1 cellular context compared by ENCODE assay signal in the genomic region with DNA sequence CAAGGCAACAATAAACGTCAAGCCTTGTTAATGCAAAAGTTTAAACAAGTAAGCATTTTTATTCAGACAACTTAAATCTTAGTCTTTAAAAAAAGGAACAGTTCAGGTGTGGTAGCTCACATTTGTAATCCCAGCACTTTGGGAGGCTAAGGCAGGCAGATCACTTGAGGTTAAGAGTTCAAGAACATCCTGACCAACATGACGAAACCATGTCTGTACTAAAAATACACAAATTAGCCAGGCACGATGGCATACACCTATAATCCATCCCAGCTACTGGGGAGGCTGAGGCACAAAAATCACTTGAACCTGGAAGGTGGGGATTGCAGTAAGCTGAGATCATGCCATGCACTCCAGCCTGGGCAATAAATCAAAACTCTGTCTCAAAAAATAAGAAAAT.
TF ChIP-seq lines count a peak whose summit lies in the region.

No MANE protein-coding gene starts in this region.

TF ChIP-seq in GM12878, 131 proteins besides CTCF, POLR2A, EP300 and RAD21 (continued from another document):
- TF ChIP-seq, protein P1, sequence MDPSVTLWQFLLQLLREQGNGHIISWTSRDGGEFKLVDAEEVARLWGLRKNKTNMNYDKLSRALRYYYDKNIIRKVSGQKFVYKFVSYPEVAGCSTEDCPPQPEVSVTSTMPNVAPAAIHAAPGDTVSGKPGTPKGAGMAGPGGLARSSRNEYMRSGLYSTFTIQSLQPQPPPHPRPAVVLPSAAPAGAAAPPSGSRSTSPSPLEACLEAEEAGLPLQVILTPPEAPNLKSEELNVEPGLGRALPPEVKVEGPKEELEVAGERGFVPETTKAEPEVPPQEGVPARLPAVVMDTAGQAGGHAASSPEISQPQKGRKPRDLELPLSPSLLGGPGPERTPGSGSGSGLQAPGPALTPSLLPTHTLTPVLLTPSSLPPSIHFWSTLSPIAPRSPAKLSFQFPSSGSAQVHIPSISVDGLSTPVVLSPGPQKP (IDR thresholded peaks at IDR 0.05; ENCODE audit: low read depth, low read length): no peak
